In genomic region chr14:52950898-52951729, GRCh38 we compare ENCODE assay signal across 8 cellular contexts. TPM values are rescaled to one million over a fixed set of nuclear protein-coding genes. Genes with fewer than 3 reads are reported as not detected.
A peak's percentile ranks its signal among the peaks of the same experiment; 100 is the strongest.
DNase-seq lines count a peak whose midpoint lies in the region; ATAC-seq and TF ChIP-seq lines count a peak whose summit lies in the region.

A gene with protein sequence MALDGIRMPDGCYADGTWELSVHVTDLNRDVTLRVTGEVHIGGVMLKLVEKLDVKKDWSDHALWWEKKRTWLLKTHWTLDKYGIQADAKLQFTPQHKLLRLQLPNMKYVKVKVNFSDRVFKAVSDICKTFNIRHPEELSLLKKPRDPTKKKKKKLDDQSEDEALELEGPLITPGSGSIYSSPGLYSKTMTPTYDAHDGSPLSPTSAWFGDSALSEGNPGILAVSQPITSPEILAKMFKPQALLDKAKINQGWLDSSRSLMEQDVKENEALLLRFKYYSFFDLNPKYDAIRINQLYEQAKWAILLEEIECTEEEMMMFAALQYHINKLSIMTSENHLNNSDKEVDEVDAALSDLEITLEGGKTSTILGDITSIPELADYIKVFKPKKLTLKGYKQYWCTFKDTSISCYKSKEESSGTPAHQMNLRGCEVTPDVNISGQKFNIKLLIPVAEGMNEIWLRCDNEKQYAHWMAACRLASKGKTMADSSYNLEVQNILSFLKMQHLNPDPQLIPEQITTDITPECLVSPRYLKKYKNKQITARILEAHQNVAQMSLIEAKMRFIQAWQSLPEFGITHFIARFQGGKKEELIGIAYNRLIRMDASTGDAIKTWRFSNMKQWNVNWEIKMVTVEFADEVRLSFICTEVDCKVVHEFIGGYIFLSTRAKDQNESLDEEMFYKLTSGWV (minus strand): TSS chr14:52951050. CDS start chr14:52950568, 482 bp downstream.

- TF ChIP-seq CTCF in epithelial cell of esophagus (IDR thresholded peaks at IDR 0.05; ENCODE audit: insufficient read depth, low read depth, low read length, missing control alignments) (no peak), suprapubic skin (IDR thresholded peaks at IDR 0.05) (no peak)

- peak within 1 kb of the TSS; percentile 62 to 99 for H3K14ac ChIP-seq in mesenchymal stem cell (ENCODE audit: low read length in 2 of 2)

- H3K4me3 ChIP-seq in H7 (ENCODE audit: insufficient read depth, low read depth, low read length) (peak within 1 kb of the TSS; percentile 96), epithelial cell of esophagus (ENCODE audit: low read length) (peak within 1 kb of the TSS; percentile 72), mesenchymal stem cell (ENCODE audit: insufficient read depth in 1 of 2, low read depth in 1 of 2, low read length in 2 of 2) (peak within 1 kb of the TSS; percentile 96 to 100), suprapubic skin (peak within 1 kb of the TSS; percentile 87)

- no peaks in the 10 kb centered on the region for H3K36me3 Mint-ChIP-seq in activated CD4-positive, alpha-beta memory T cell treated with anti-CD3 and anti-CD28 coated beads for 36 hours

- POLR2A ChIA-PET in activated CD4-positive, alpha-beta memory T cell treated with anti-CD3 and anti-CD28 coated beads for 36 hours (lab: Charles Lee) = no interaction called here

- peak within 1 kb of the TSS; percentile 80 for H3K4me2 ChIP-seq in mesenchymal stem cell (ENCODE audit: low read length, poor library complexity, severe bottlenecking)

- WGBS in mesenchymal stem cell = under 1% methylated on average over 35 of the region's 96 CpGs
- under 1% methylated on average over 31 of the region's 96 CpGs for whole genome bisulfite sequencing in suprapubic skin

- peak within 1 kb of the TSS; percentile 100 for H3K27ac ChIP-seq in mesenchymal stem cell (ENCODE audit: low read length, poor library complexity, severe bottlenecking)
- H3K27ac ChIP-seq in suprapubic skin = peak within 1 kb of the TSS; percentile 97

- peaks cover 43% of the 10 kb centered on the region for H3K27me3 Mint-ChIP-seq in activated CD4-positive, alpha-beta memory T cell treated with anti-CD3 and anti-CD28 coated beads for 36 hours

- TF ChIP-seq POLR2A in suprapubic skin (IDR thresholded peaks at IDR 0.05) = peak in 1 of 2 donors; percentile 80

- H2AFZ ChIP-seq in mesenchymal stem cell (ENCODE audit: low read depth, low read length) = peak within 1 kb of the TSS; percentile 85

- no peaks in the 10 kb centered on the region for H3K4me1 ChIP-seq in mesenchymal stem cell (ENCODE audit: control insufficient read depth, insufficient read depth, low read depth, low read length)
- H3K4me1 ChIP-seq in suprapubic skin = peaks cover 28% of the 10 kb centered on the region

- no peak for ATAC-seq in GM18873 (IDR thresholded peaks at IDR 0.05; ENCODE audit: low FRiP score, unreplicated experiment)

- peaks cover 33% of the 10 kb centered on the region for H3K4me1 Mint-ChIP-seq in activated CD4-positive, alpha-beta memory T cell treated with anti-CD3 and anti-CD28 coated beads for 36 hours (ENCODE audit: low read depth)

- peak within 1 kb of the TSS in 1 of 2 experiments; percentile 96 for H2BK12ac ChIP-seq in mesenchymal stem cell (ENCODE audit: low read length in 2 of 2)

- no peaks in the 10 kb centered on the region for H3K27me3 ChIP-seq in H7 (ENCODE audit: control insufficient read depth, insufficient read depth, low read length)
- H3K27me3 ChIP-seq in mesenchymal stem cell (ENCODE audit: control insufficient read depth in 1 of 2, insufficient read depth in 1 of 2, low read length in 2 of 2) = no peaks in the 10 kb centered on the region
- H3K27me3 ChIP-seq in suprapubic skin = peaks cover 8% of the 10 kb centered on the region

- H2AK5ac ChIP-seq in mesenchymal stem cell (ENCODE audit: low read length, severe bottlenecking) = peak within 1 kb of the TSS; percentile 53

- peak within 1 kb of the TSS; percentile 94 for H3K9ac ChIP-seq in mesenchymal stem cell (ENCODE audit: low read length)

- CTCF ChIA-PET in activated CD4-positive, alpha-beta memory T cell treated with anti-CD3 and anti-CD28 coated beads for 36 hours (lab: Charles Lee) = interaction anchor here (1.1 to 1.4 kb wide), 2 partner anchors 9 to 10 kb away, joined by 4 read pairs; no protein-coding TSS in a partner anchor

- H3K36me3 ChIP-seq in H7 (replicated peaks; ENCODE audit: control insufficient read depth, insufficient read depth, low read length) = peaks cover 3% of the 10 kb centered on the region
- peaks cover 8 to 21% of the 10 kb centered on the region in 2 experiments for H3K36me3 ChIP-seq in mesenchymal stem cell (ENCODE audit: control insufficient read depth in 1 of 2, insufficient read depth in 2 of 2, low read depth in 1 of 2, low read length in 2 of 2)
- H3K36me3 ChIP-seq in suprapubic skin = no peaks in the 10 kb centered on the region

- no peaks in the 10 kb centered on the region for H3K9me3 ChIP-seq in mesenchymal stem cell (ENCODE audit: control insufficient read depth, low read length)
- no peaks in the 10 kb centered on the region for H3K9me3 ChIP-seq in suprapubic skin

- H3K9me3 Mint-ChIP-seq in activated CD4-positive, alpha-beta memory T cell treated with anti-CD3 and anti-CD28 coated beads for 36 hours = no peaks in the 10 kb centered on the region

- H2BK5ac ChIP-seq in mesenchymal stem cell (ENCODE audit: low read depth, low read length, poor library complexity, severe bottlenecking) = peak within 1 kb of the TSS; percentile 100

- H3K27ac Mint-ChIP-seq in activated CD4-positive, alpha-beta memory T cell treated with anti-CD3 and anti-CD28 coated beads for 36 hours = peak within 1 kb of the TSS; percentile 9

- peak within 1 kb of the TSS; percentile 98 to 99 for H3K18ac ChIP-seq in mesenchymal stem cell (ENCODE audit: low read depth in 1 of 2, low read length in 2 of 2)

- H2BK120ac ChIP-seq in mesenchymal stem cell (ENCODE audit: low read depth, low read length) = peak within 1 kb of the TSS; percentile 94

- intact Hi-C loops in activated CD4-positive, alpha-beta memory T cell treated with anti-CD3 and anti-CD28 coated beads for 36 hours (cut with micrococcal nuclease) = loop anchor here (1.0 to 10.0 kb wide), 4 partner anchors 33 to 536 kb away; partner anchors contain the start of gene DDHD1

- H4K8ac ChIP-seq in mesenchymal stem cell (ENCODE audit: low read length) = peak within 1 kb of the TSS; percentile 41

- no peak for TF ChIP-seq EP300 in suprapubic skin (IDR thresholded peaks at IDR 0.05)

- DNase-seq in DMS114 treated with DMSO at 0.1 percent for 48 hours (lab: John Stamatoyannopoulos, UW; ENCODE audit: unreplicated experiment) = peak; percentile 77
- peak; percentile 97 for DNase-seq in H7
- peak; percentile 64 for DNase-seq in NCI-H2107 treated with DMSO at 0.1 percent for 48 hours (lab: John Stamatoyannopoulos, UW; ENCODE audit: unreplicated experiment)
- peak; percentile 40 for DNase-seq in activated CD4-positive, alpha-beta memory T cell treated with anti-CD3 and anti-CD28 coated beads for 36 hours
- peak; percentile 68 for DNase-seq in epithelial cell of esophagus (ENCODE audit: low read depth)
- DNase-seq in mesenchymal stem cell = peak; percentile 90
- peak; percentile 89 for DNase-seq in suprapubic skin (ENCODE audit: low spot score in 2 of 2)

- H3K4me3 Mint-ChIP-seq in activated CD4-positive, alpha-beta memory T cell treated with anti-CD3 and anti-CD28 coated beads for 36 hours = peak within 1 kb of the TSS; percentile 83

- H4K91ac ChIP-seq in mesenchymal stem cell (ENCODE audit: low read length) = peak within 1 kb of the TSS; percentile 95

- H3K79me1 ChIP-seq in mesenchymal stem cell (replicated peaks; ENCODE audit: low read length, poor library complexity, severe bottlenecking) = no peaks in the 10 kb centered on the region

- H3K4ac ChIP-seq in mesenchymal stem cell (ENCODE audit: low read depth in 1 of 2, low read length in 2 of 2) = peak within 1 kb of the TSS; percentile 86 to 98

- peak within 1 kb of the TSS; percentile 96 for H2BK15ac ChIP-seq in mesenchymal stem cell (ENCODE audit: low read depth, poor library complexity, severe bottlenecking)

- H3K23ac ChIP-seq in mesenchymal stem cell (ENCODE audit: low read length in 2 of 2) = peak within 1 kb of the TSS; percentile 39 to 100

RNA-seq across cellular contexts. Expression of the gene that starts here (rescaled TPM):
- 148 and 150 TPM in 2 replicates for total RNA-seq in H7 (2014; rRNA removed; shearing (Covaris generic))
- 1 to 10 TPM; 3.8 to 5.3 TPM for total RNA-seq in activated CD4-positive, alpha-beta memory T cell treated with anti-CD3 and anti-CD28 coated beads for 36 hours
- 137 TPM for polyA plus RNA-seq in mesenchymal stem cell (2013, experiment 1 of 2)
- polyA plus RNA-seq in mesenchymal stem cell (2013, experiment 2 of 2) = 137 TPM
- 10 to 100 TPM in 3 of 4 donors, 1 to 10 TPM in 1; 9.1 to 17.7 (median 15.1) TPM for total RNA-seq in suprapubic skin

Comparison
In these comparisons a context has a peak if more than half of its experiments do, and no peak if none do; other contexts are left out.
1. DNase-seq: peak in every context shown above with its lines; median percentile 97 in H7; 90 in mesenchymal stem cell; 89 in suprapubic skin; 77 in DMS114 treated with DMSO at 0.1 percent for 48 hours; 68 in epithelial cell of esophagus; 64 in NCI-H2107 treated with DMSO at 0.1 percent for 48 hours; 40 in activated CD4-positive, alpha-beta memory T cell treated with anti-CD3 and anti-CD28 coated beads for 36 hours.